Comparison of ENCODE assay signal across 2 cellular contexts in genomic region chr1:77858725-77859124, GRCh38.
TF ChIP-seq lines count a peak whose summit lies in the region.

No MANE protein-coding gene starts in this region.

TF ChIP-seq in HepG2, 621 proteins besides CTCF, POLR2A, EP300 and RAD21 (continues in another document):
- no peak for TF ChIP-seq ZBTB40 (IDR thresholded peaks at IDR 0.05)
- TF ChIP-seq ZBTB40 (CRISPR knock-in tag; IDR thresholded peaks at IDR 0.05): no peak
- TF ChIP-seq TCF7L2 (IDR thresholded peaks at IDR 0.05; ENCODE audit: low read depth, low read length): no peak
- TF ChIP-seq ZFAT (CRISPR knock-in tag; conservative IDR thresholded peaks at IDR 0.05): no peak
- no peak for TF ChIP-seq ISL2 (CRISPR knock-in tag; IDR thresholded peaks at IDR 0.05)
- TF ChIP-seq SP2 (CRISPR knock-in tag; IDR thresholded peaks at IDR 0.05): no peak
- TF ChIP-seq ZNF766 (CRISPR knock-in tag; IDR thresholded peaks at IDR 0.05; ENCODE audit: borderline replicate concordance): no peak
- TF ChIP-seq, protein P1, sequence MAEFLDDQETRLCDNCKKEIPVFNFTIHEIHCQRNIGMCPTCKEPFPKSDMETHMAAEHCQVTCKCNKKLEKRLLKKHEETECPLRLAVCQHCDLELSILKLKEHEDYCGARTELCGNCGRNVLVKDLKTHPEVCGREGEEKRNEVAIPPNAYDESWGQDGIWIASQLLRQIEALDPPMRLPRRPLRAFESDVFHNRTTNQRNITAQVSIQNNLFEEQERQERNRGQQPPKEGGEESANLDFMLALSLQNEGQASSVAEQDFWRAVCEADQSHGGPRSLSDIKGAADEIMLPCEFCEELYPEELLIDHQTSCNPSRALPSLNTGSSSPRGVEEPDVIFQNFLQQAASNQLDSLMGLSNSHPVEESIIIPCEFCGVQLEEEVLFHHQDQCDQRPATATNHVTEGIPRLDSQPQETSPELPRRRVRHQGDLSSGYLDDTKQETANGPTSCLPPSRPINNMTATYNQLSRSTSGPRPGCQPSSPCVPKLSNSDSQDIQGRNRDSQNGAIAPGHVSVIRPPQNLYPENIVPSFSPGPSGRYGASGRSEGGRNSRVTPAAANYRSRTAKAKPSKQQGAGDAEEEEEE (CRISPR knock-in tag; IDR thresholded peaks at IDR 0.05; ENCODE audit: borderline replicate concordance): no peak
- TF ChIP-seq ZNF644 (CRISPR knock-in tag; IDR thresholded peaks at IDR 0.05; ENCODE audit: low read depth): no peak
- TF ChIP-seq ZSCAN12 (CRISPR knock-in tag; IDR thresholded peaks at IDR 0.05): no peak
- no peak for TF ChIP-seq ZSCAN9 (CRISPR knock-in tag; IDR thresholded peaks at IDR 0.05; ENCODE audit: borderline replicate concordance)
- TF ChIP-seq, protein P2, sequence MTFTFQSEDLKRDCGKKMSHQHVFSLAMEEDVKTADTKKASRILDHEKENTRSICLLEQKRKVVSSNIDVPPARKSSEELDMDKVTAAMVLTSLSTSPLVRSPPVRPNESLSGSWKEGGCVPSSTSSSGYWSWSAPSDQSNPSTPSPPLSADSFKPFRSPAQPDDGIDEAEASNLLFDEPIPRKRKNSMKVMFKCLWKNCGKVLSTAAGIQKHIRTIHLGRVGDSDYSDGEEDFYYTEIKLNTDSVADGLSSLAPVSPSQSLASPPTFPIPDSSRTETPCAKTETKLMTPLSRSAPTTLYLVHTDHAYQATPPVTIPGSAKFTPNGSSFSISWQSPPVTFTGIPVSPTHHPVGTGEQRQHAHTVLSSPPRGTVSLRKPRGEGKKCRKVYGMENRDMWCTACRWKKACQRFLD (CRISPR knock-in tag; IDR thresholded peaks at IDR 0.05; ENCODE audit: borderline replicate concordance): no peak
- TF ChIP-seq ZNF720 (CRISPR knock-in tag; IDR thresholded peaks at IDR 0.05): no peak
- TF ChIP-seq CBX5 (CRISPR knock-in tag; IDR thresholded peaks at IDR 0.05; ENCODE audit: borderline replicate concordance): no peak
- no peak for TF ChIP-seq MTA3 (CRISPR knock-in tag; IDR thresholded peaks at IDR 0.05)

TF ChIP-seq in WTC11, 78 proteins besides CTCF, POLR2A, EP300 and RAD21:
- TF ChIP-seq E2F1 (CRISPR knock-in tag; IDR thresholded peaks at IDR 0.05): no peak
- no peak for TF ChIP-seq TEAD4 (CRISPR knock-in tag; IDR thresholded peaks at IDR 0.05)
- no peak for TF ChIP-seq ZNF425 (CRISPR knock-in tag; conservative IDR thresholded peaks at IDR 0.05)
- no peak for TF ChIP-seq MXD4 (CRISPR knock-in tag; IDR thresholded peaks at IDR 0.05; ENCODE audit: borderline replicate concordance)
- no peak for TF ChIP-seq MYBL2 (CRISPR knock-in tag; IDR thresholded peaks at IDR 0.05)
- TF ChIP-seq, protein P3, sequence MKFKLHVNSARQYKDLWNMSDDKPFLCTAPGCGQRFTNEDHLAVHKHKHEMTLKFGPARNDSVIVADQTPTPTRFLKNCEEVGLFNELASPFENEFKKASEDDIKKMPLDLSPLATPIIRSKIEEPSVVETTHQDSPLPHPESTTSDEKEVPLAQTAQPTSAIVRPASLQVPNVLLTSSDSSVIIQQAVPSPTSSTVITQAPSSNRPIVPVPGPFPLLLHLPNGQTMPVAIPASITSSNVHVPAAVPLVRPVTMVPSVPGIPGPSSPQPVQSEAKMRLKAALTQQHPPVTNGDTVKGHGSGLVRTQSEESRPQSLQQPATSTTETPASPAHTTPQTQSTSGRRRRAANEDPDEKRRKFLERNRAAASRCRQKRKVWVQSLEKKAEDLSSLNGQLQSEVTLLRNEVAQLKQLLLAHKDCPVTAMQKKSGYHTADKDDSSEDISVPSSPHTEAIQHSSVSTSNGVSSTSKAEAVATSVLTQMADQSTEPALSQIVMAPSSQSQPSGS (CRISPR knock-in tag; IDR thresholded peaks at IDR 0.05; ENCODE audit: borderline replicate concordance, low read depth): no peak
TF ChIP-seq in WTC11: peak in this region for 0.
